ENCODE assay signal across 22 cellular contexts in the genomic region with DNA sequence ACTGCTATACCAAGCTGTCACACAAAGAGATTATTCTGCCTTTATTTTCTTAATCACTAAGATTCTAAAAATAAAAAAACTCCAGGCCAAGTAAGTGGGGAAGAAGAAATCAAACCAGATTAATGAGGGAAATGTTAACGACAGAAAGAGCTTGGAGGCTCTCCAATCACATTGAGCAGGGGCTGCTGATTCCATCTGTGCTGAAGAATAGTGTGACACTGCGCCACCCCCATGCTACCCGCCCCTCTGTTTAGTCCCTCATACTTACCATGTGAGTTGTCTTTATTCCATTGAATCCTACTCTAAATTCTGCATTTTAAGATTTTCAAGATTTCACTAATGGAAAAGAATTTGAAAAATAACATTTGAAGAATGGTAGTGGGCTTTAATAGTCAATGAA.
A peak's percentile ranks its signal among the peaks of the same experiment; 100 is the strongest.
DNase-seq lines count a peak whose midpoint lies in the region; ATAC-seq, FAIRE-seq and TF ChIP-seq lines count a peak whose summit lies in the region.
"Had no signal": no experiment of that assay in that cellular context is flagged by ENCODE, and none has a peak within 500 bp of the region (broad histone marks: within the 10 kb centered on the region; RNA-seq: fewer than 3 reads in every experiment).

No MANE protein-coding gene starts in this region.

- no peak overlapping the region for H3K27ac ChIP-seq in neural progenitor cell
- H3K27ac ChIP-seq: 22Rv1 had no signal

- no peak for ATAC-seq in GM21717 (IDR thresholded peaks at IDR 0.05; ENCODE audit: unreplicated experiment)
- ATAC-seq: HCT116 had no signal

- H3K4me3 Mint-ChIP-seq in neural progenitor cell = no peak overlapping the region
- H3K4me3 Mint-ChIP-seq: B cell, IgD-negative memory B cell had no signal

- H3K36me3 ChIP-seq in neural progenitor cell = no peaks in the 10 kb centered on the region

- no peaks in the 10 kb centered on the region for H3K79me2 ChIP-seq in neural progenitor cell (ENCODE audit: low read depth)

- no peaks in the 10 kb centered on the region for H3K27me3 Mint-ChIP-seq in neural progenitor cell (ENCODE audit: insufficient read depth, low read depth)
- H3K27me3 Mint-ChIP-seq: B cell, IgD-negative memory B cell had no signal

- no peaks in the 10 kb centered on the region for H3K9me3 ChIP-seq in neural progenitor cell (ENCODE audit: low read depth)

- H3K9ac ChIP-seq in neural progenitor cell = no peak overlapping the region

- peak; percentile 53 for FAIRE-seq in endometrium (lab: Jason Lieb, UNC)
- FAIRE-seq: HTR-8/SVneo had no signal

- peak overlapping the region; percentile 9 for H2AFZ ChIP-seq in neural progenitor cell (replicated peaks)

- DNase-seq in NCI-H82 (lab: John Stamatoyannopoulos, UW) = peak; percentile 11
- no peak for DNase-seq in NCI-H82 treated with DMSO at 0.1 percent for 48 hours (lab: John Stamatoyannopoulos, UW; ENCODE audit: unreplicated experiment)
- no peak for DNase-seq in neural progenitor cell (ENCODE audit: low spot score)
- DNase-seq in T1000 (lab: John Stamatoyannopoulos, UW) = no peak
- DNase-seq in NCI-H1092 (lab: John Stamatoyannopoulos, UW) = no peak
- no peak for DNase-seq in cortex of kidney (lab: John Stamatoyannopoulos, UW)
- DNase-seq: DMS 273 treated with DMSO at 0.1 percent for 48 hours, GF-D8, GOT3, Karpas-422, NCI-H1436, NCI-H1930, NCI-H526 treated with DMSO at 0.1 percent for 48 hours, OCI-M1, Right ventricle myocardium superior had no signal

- H3K4me2 ChIP-seq in neural progenitor cell = no peak overlapping the region

- no peak for TF ChIP-seq CTCF in neural progenitor cell (IDR thresholded peaks at IDR 0.05)

- no peaks in the 10 kb centered on the region for H3F3A ChIP-seq in neural progenitor cell (ENCODE audit: low read depth)

- H3K27ac Mint-ChIP-seq in neural progenitor cell = no peak overlapping the region
- H3K27ac Mint-ChIP-seq: B cell, IgD-negative memory B cell had no signal

- H3K4me1 Mint-ChIP-seq in neural progenitor cell = no peaks in the 10 kb centered on the region
- H3K4me1 Mint-ChIP-seq: B cell, IgD-negative memory B cell had no signal

- no peaks in the 10 kb centered on the region for H3K36me3 Mint-ChIP-seq in neural progenitor cell

- H4K20me1 ChIP-seq in neural progenitor cell (ENCODE audit: low read depth) = no peaks in the 10 kb centered on the region

- no peaks in the 10 kb centered on the region for H3K4me1 ChIP-seq in neural progenitor cell

- no peaks in the 10 kb centered on the region for H3K9me3 Mint-ChIP-seq in neural progenitor cell

- H3K4me3 ChIP-seq in neural progenitor cell = no peak overlapping the region

- H3K27me3 ChIP-seq in neural progenitor cell = no peaks in the 10 kb centered on the region
